ENCODE assay signal across 9 cellular contexts in the genomic region with DNA sequence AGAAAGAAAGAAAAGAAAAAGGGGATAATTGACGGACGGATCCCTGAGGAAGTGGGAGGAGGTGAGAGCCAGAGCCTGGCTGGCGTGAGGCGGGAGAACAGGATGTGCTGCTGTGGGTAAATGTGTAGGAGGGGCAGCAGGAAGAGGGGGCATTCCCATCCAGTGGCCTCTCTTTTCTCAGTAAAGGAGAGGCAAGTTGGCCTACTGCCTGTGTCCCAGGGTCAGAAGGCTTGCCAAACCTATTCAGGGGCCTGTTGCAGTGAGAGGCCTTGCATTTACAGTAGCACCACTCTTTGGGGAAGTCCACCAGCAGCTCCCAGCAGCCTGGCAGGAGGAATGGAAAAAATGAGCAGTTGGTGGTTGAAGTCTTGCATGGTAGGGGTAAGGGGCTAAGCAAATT. TPM values are rescaled to one million over a fixed set of nuclear protein-coding genes. Genes with fewer than 3 reads are reported as not detected.
A peak's percentile ranks its signal among the peaks of the same experiment; 100 is the strongest.
DNase-seq lines count a peak whose midpoint lies in the region; ATAC-seq and TF ChIP-seq lines count a peak whose summit lies in the region.
"Had no signal": no experiment of that assay in that cellular context is flagged by ENCODE, and none has a peak within 500 bp of the region (broad histone marks: within the 10 kb centered on the region; RNA-seq: fewer than 3 reads in every experiment).

No MANE protein-coding gene starts in this region.

- ATAC-seq in activated T-cell treated with anti-CD3 and anti-CD28 coated beads, Interleukin-2, amount 50 U/mL, for 72 hours (replicated peaks in 1 of 2), result peak; percentile 43 to 48
- ATAC-seq in activated T-cell treated with anti-CD3 and anti-CD28 coated beads, Interleukin-2, amount 50 U/mL, for 4 hours, result no peak
- no peak for ATAC-seq in HG02642 (IDR thresholded peaks at IDR 0.05; ENCODE audit: poor library complexity, unreplicated experiment)

- H3K4me3 Mint-ChIP-seq in activated T-cell treated with anti-CD3 and anti-CD28 coated beads, Interleukin-2, amount 50 U/mL, for 72 hours, result peak overlapping the region; percentile 3 to 68
- no peak overlapping the region for H3K4me3 Mint-ChIP-seq in activated T-cell treated with anti-CD3 and anti-CD28 coated beads, Interleukin-2, amount 50 U/mL, for 4 hours
- H3K4me3 Mint-ChIP-seq in chondrocyte (ENCODE audit: unreplicated experiment) (peak overlapping the region; percentile 48), type B pancreatic cell (no peak overlapping the region)

- no peak overlapping the region for H3K23ac ChIP-seq in mesendoderm (ENCODE audit: low read length)

- no peaks in the 10 kb centered on the region for H3K27me3 ChIP-seq in mesendoderm (ENCODE audit: insufficient read depth, low read length, poor library complexity)

- DNase-seq in activated T-cell treated with anti-CD3 and anti-CD28 coated beads, Interleukin-2, amount 50 U/mL, for 72 hours, result peak in 1 of 2 donors; percentile 27
- no peak for DNase-seq in activated T-cell treated with anti-CD3 and anti-CD28 coated beads, Interleukin-2, amount 50 U/mL, for 4 hours
- DNase-seq in chondrocyte (ENCODE audit: low spot score), result peak; percentile 68
- peak; percentile 69 for DNase-seq in mesendoderm
- DNase-seq in type B pancreatic cell (ENCODE audit: extremely low spot score, unreplicated experiment), result no peak
- DNase-seq in NCI-H82 (lab: John Stamatoyannopoulos, UW), result no peak
- no peak for DNase-seq in SW 1271 (lab: John Stamatoyannopoulos, UW)
- DNase-seq: cortex of kidney had no signal

- no peak overlapping the region for H3K4me3 ChIP-seq in mesendoderm (ENCODE audit: low read length)

- no peaks in the 10 kb centered on the region for H3K36me3 Mint-ChIP-seq in activated T-cell treated with anti-CD3 and anti-CD28 coated beads, Interleukin-2, amount 50 U/mL, for 72 hours (ENCODE audit: insufficient read depth in 2 of 2)
- peaks cover 4% of the 10 kb centered on the region for H3K36me3 Mint-ChIP-seq in activated T-cell treated with anti-CD3 and anti-CD28 coated beads, Interleukin-2, amount 50 U/mL, for 4 hours (ENCODE audit: insufficient read depth)
- H3K36me3 Mint-ChIP-seq in chondrocyte (ENCODE audit: low read depth), result no peaks in the 10 kb centered on the region
- H3K36me3 Mint-ChIP-seq in type B pancreatic cell, result peaks cover 5% of the 10 kb centered on the region

- no peaks in the 10 kb centered on the region for H3K27me3 Mint-ChIP-seq in activated T-cell treated with anti-CD3 and anti-CD28 coated beads, Interleukin-2, amount 50 U/mL, for 72 hours (ENCODE audit: low read depth)
- no peaks in the 10 kb centered on the region for H3K27me3 Mint-ChIP-seq in activated T-cell treated with anti-CD3 and anti-CD28 coated beads, Interleukin-2, amount 50 U/mL, for 4 hours (ENCODE audit: low read depth)
- no peaks in the 10 kb centered on the region for H3K27me3 Mint-ChIP-seq in chondrocyte (ENCODE audit: low read depth)
- H3K27me3 Mint-ChIP-seq in type B pancreatic cell, result no peaks in the 10 kb centered on the region

- WGBS in mesendoderm (ENCODE audit: extremely low coverage, insufficient coverage, low lambda C conversion rate), result no CpG with 5 or more reads among the region's 4 CpGs

- H2AK5ac ChIP-seq in mesendoderm (ENCODE audit: low read length), result no peak overlapping the region

- no peak for TF ChIP-seq CTCF in chondrocyte (IDR thresholded peaks at IDR 0.05)
- no peak for TF ChIP-seq CTCF in type B pancreatic cell (conservative IDR thresholded peaks at IDR 0.05)

- no peak overlapping the region for H2BK5ac ChIP-seq in mesendoderm (ENCODE audit: low read length)

- H2BK120ac ChIP-seq in mesendoderm (ENCODE audit: low read depth, low read length), result no peak overlapping the region

- no peak overlapping the region for H4K8ac ChIP-seq in mesendoderm (ENCODE audit: low read depth, low read length)

- H3K4me1 Mint-ChIP-seq in activated T-cell treated with anti-CD3 and anti-CD28 coated beads, Interleukin-2, amount 50 U/mL, for 72 hours (ENCODE audit: low read depth), result peaks cover 86% of the 10 kb centered on the region
- H3K4me1 Mint-ChIP-seq in activated T-cell treated with anti-CD3 and anti-CD28 coated beads, Interleukin-2, amount 50 U/mL, for 4 hours (ENCODE audit: low read depth), result peaks cover 67% of the 10 kb centered on the region
- peaks cover 62% of the 10 kb centered on the region for H3K4me1 Mint-ChIP-seq in chondrocyte (ENCODE audit: low read depth)
- H3K4me1 Mint-ChIP-seq in type B pancreatic cell (ENCODE audit: unreplicated experiment), result peaks cover 32% of the 10 kb centered on the region

- no peaks in the 10 kb centered on the region for H3K9me3 Mint-ChIP-seq in activated T-cell treated with anti-CD3 and anti-CD28 coated beads, Interleukin-2, amount 50 U/mL, for 72 hours
- no peaks in the 10 kb centered on the region for H3K9me3 Mint-ChIP-seq in activated T-cell treated with anti-CD3 and anti-CD28 coated beads, Interleukin-2, amount 50 U/mL, for 4 hours
- H3K9me3 Mint-ChIP-seq in chondrocyte (ENCODE audit: low read depth), result no peaks in the 10 kb centered on the region
- H3K9me3 Mint-ChIP-seq in type B pancreatic cell, result no peaks in the 10 kb centered on the region

- H3K4me2 ChIP-seq in mesendoderm (ENCODE audit: low read length), result no peak overlapping the region

- peak overlapping the region; percentile 49 for H3K4ac ChIP-seq in mesendoderm (ENCODE audit: low read depth, low read length)

- H3K27ac Mint-ChIP-seq in activated T-cell treated with anti-CD3 and anti-CD28 coated beads, Interleukin-2, amount 50 U/mL, for 72 hours, result peak overlapping the region; percentile 10
- H3K27ac Mint-ChIP-seq in chondrocyte (ENCODE audit: unreplicated experiment) (peak overlapping the region; percentile 97), type B pancreatic cell (peak overlapping the region; percentile 83)

- H4K5ac ChIP-seq in mesendoderm (ENCODE audit: low read length), result no peak overlapping the region

- no peaks in the 10 kb centered on the region for H3K79me2 ChIP-seq in mesendoderm (ENCODE audit: control insufficient read depth, insufficient read depth, low read length)

- H3K4me1 ChIP-seq in mesendoderm (ENCODE audit: control insufficient read depth, low read depth, low read length), result peaks cover 8% of the 10 kb centered on the region

- peak overlapping the region; percentile 47 for H3K56ac ChIP-seq in mesendoderm (ENCODE audit: low read length)

- no peak overlapping the region for H3K18ac ChIP-seq in mesendoderm (ENCODE audit: low read length)

- no peak overlapping the region for H2BK15ac ChIP-seq in mesendoderm (replicated peaks; ENCODE audit: low read depth)

- no peak overlapping the region for H3K27ac ChIP-seq in mesendoderm (ENCODE audit: low read depth, low read length)

- H3K36me3 ChIP-seq in mesendoderm (ENCODE audit: control insufficient read depth, insufficient read depth, low read length), result no peaks in the 10 kb centered on the region

- peak overlapping the region; percentile 4 for H3K9ac ChIP-seq in mesendoderm (ENCODE audit: low read length)

- H3K79me1 ChIP-seq in mesendoderm (ENCODE audit: low read length), result no peaks in the 10 kb centered on the region

RNA-seq across cellular contexts. Expression of a gene that starts 26.6 kb away (rescaled TPM):
- total RNA-seq in activated T-cell treated with anti-CD3 and anti-CD28 coated beads, Interleukin-2, amount 50 U/mL, for 72 hours, result 10 to 100 TPM; 81.2 to 84.3 TPM
- 10 to 100 TPM; 33.8 to 37.0 (median 34.3) TPM for total RNA-seq in activated T-cell treated with anti-CD3 and anti-CD28 coated beads, Interleukin-2, amount 50 U/mL, for 4 hours
- total RNA-seq in chondrocyte (31.6 to 36.8 TPM (median 35.4 TPM) in 3 replicates), type B pancreatic cell (ENCODE audit: low replicate concordance) (30.4 and 32.8 TPM in 2 replicates)
- polyA plus RNA-seq in mesendoderm (2013, experiment 1 of 2), result 31.3 TPM
- polyA plus RNA-seq in mesendoderm (2013, experiment 2 of 2), result 32.2 TPM

RNA-seq across cellular contexts. Expression of a gene that starts 26.9 kb away (rescaled TPM):
- 100 to 1,000 TPM; 183 to 197 TPM for total RNA-seq in activated T-cell treated with anti-CD3 and anti-CD28 coated beads, Interleukin-2, amount 50 U/mL, for 72 hours
- total RNA-seq in activated T-cell treated with anti-CD3 and anti-CD28 coated beads, Interleukin-2, amount 50 U/mL, for 4 hours, result 10 to 100 TPM; 83.5 to 86.9 (median 84.3) TPM
- total RNA-seq in chondrocyte (48.5 to 54.4 TPM (median 52.9 TPM) in 3 replicates), type B pancreatic cell (ENCODE audit: low replicate concordance) (79.2 and 86.3 TPM in 2 replicates)
- 46.8 TPM for polyA plus RNA-seq in mesendoderm (2013, experiment 1 of 2)
- polyA plus RNA-seq in mesendoderm (2013, experiment 2 of 2), result 43.6 TPM

RNA-seq across cellular contexts. Expression of a gene that starts 31.0 kb away (rescaled TPM):
- total RNA-seq in activated T-cell treated with anti-CD3 and anti-CD28 coated beads, Interleukin-2, amount 50 U/mL, for 72 hours, result 1,000 to 10,000 TPM; 1,119 to 1,202 TPM
- total RNA-seq in activated T-cell treated with anti-CD3 and anti-CD28 coated beads, Interleukin-2, amount 50 U/mL, for 4 hours, result 100 to 1,000 TPM; 240 to 268 (median 263) TPM
- total RNA-seq in chondrocyte (68.5 to 241 TPM (median 227 TPM) in 3 replicates), type B pancreatic cell (ENCODE audit: low replicate concordance) (95.9 and 130 TPM in 2 replicates)
- polyA plus RNA-seq in mesendoderm (2013, experiment 1 of 2), result 13.6 TPM
- 13.8 TPM for polyA plus RNA-seq in mesendoderm (2013, experiment 2 of 2)

Comparison
In these comparisons a context has a peak if more than half of its experiments do, and no peak if none do; other contexts are left out.
1. ATAC-seq: peak in activated T-cell treated with anti-CD3 and anti-CD28 coated beads, Interleukin-2, amount 50 U/mL, for 72 hours (2 of 2); none in activated T-cell treated with anti-CD3 and anti-CD28 coated beads, Interleukin-2, amount 50 U/mL, for 4 hours (0 of 2) and HG02642 (single experiment).
2. H3K4me3 Mint-ChIP-seq: peak in activated T-cell treated with anti-CD3 and anti-CD28 coated beads, Interleukin-2, amount 50 U/mL, for 72 hours (2 of 2) and chondrocyte (single experiment); none in activated T-cell treated with anti-CD3 and anti-CD28 coated beads, Interleukin-2, amount 50 U/mL, for 4 hours (single experiment) and type B pancreatic cell (single experiment).
3. DNase-seq: peak in chondrocyte (single experiment) and mesendoderm (single experiment); none in activated T-cell treated with anti-CD3 and anti-CD28 coated beads, Interleukin-2, amount 50 U/mL, for 4 hours (single experiment), type B pancreatic cell (single experiment), NCI-H82 (single experiment) and SW 1271 (0 of 2).
4. H3K27ac Mint-ChIP-seq: peak in every context shown above with its lines; median percentile 97 in chondrocyte; 83 in type B pancreatic cell; 10 in activated T-cell treated with anti-CD3 and anti-CD28 coated beads, Interleukin-2, amount 50 U/mL, for 72 hours.